Comparison of ENCODE assay signal across 12 cellular contexts in the genomic region with DNA sequence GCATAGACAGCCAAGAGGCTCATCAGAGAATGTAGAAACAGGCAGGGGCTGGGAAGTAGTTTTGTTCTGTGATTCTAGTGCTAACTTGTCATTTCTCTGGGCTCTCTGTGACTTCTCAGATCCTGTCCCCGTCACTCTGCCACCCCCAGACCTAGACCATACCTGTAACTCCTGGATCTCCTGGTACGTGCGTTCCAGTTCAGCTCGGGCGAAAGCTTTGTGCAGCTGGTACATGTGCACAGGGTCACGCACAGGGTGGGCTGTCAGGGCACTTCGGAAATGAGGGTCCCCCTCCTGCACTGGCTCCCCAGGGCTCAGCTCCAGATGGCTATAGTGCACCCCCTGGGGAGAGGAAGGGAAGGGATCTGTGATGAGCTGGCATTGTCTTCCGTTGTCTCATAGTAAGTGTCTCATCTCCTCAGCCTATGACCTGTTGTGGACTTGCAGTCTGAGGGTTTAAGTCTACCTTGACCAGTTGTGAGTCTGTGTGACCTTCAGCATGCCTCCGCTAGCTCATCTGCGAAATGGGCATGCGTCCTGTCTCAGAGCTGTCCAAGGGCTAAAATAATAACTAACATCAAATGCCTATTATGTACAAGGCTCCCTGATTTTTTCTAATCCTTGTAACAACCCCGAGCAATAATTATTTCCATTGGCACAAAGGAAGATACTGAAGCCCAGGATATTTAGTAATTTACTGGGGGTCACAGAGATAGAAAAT. TPM values are rescaled to one million over a fixed set of nuclear protein-coding genes. Genes with fewer than 3 reads are reported as not detected.
DNase-seq lines count a peak whose midpoint lies in the region; ATAC-seq, FAIRE-seq and TF ChIP-seq lines count a peak whose summit lies in the region.
"Had no signal": no experiment of that assay in that cellular context is flagged by ENCODE, and none has a peak within 500 bp of the region (broad histone marks: within the 10 kb centered on the region; RNA-seq: fewer than 3 reads in every experiment).

No MANE protein-coding gene starts in this region.

- CTCF ChIA-PET in HepG2 (lab: Yijun Ruan, JAX; ENCODE audit: low intra/inter-chr PET ratio, low total read pairs) = interaction anchor here (1.2 to 5.3 kb wide), 8 partner anchors 12 to 149 kb away, joined by 4 to 127 read pairs (median 10); a partner anchor contains a TSS

- no peak overlapping the region for H2AFZ ChIP-seq in HepG2 (ENCODE audit: low read length)

- in situ Hi-C loops in HepG2 (cut with HindIII; ENCODE audit: extremely low pct_ligation_motif_present, low pct_unique_long_range_greater_than_20kb) = loop anchor here (5.0 kb wide), 1 partner anchor 101 kb away; no protein-coding TSS in a partner anchor

- FAIRE-seq in HepG2 (lab: Jason Lieb, UNC) = no peak

- H3K9ac ChIP-seq in HepG2 (ENCODE audit: insufficient read depth, low read depth, low read length) = no peak overlapping the region

- H3K36me3 ChIP-seq in HepG2 (replicated peaks in 1 of 2; ENCODE audit: control insufficient read depth in 1 of 2, insufficient read depth in 2 of 2, low read length in 2 of 2) = peaks cover 15 to 27% of the 10 kb centered on the region in 2 experiments
- H3K36me3 ChIP-seq in right lobe of liver = no peaks in the 10 kb centered on the region
- H3K36me3 ChIP-seq: colonic mucosa had no signal

- H3K27me3 Mint-ChIP-seq in glutamatergic neuron (ENCODE audit: unreplicated experiment) = peaks cover 12% of the 10 kb centered on the region

- H3K27ac Mint-ChIP-seq in glutamatergic neuron (ENCODE audit: unreplicated experiment) = peak overlapping the region; percentile 74

- intact Hi-C loops in HepG2 (cut with micrococcal nuclease; ENCODE audit: unreplicated experiment) = loop anchor here (1.0 to 2.0 kb wide), 2 partner anchors 20 to 101 kb away; no protein-coding TSS in a partner anchor
- intact Hi-C loops in right lobe of liver (cut with DNase I) = no loop called here

- H3K27me3 ChIP-seq in HepG2 (ENCODE audit: control insufficient read depth in 1 of 2, insufficient read depth in 2 of 2, low read length in 2 of 2) (peaks cover 0 to 11% of the 10 kb centered on the region in 2 experiments; a peak in 3 of 5 replicates), right lobe of liver (no peaks in the 10 kb centered on the region)
- H3K27me3 ChIP-seq: colonic mucosa, tibial nerve had no signal

- H3K9me3 ChIP-seq in HepG2 (ENCODE audit: low read length) = no peaks in the 10 kb centered on the region
- H3K9me3 ChIP-seq in right lobe of liver = no peaks in the 10 kb centered on the region
- H3K9me3 ChIP-seq: colonic mucosa, tibial nerve had no signal

- TF ChIP-seq EP300 in HepG2 (IDR thresholded peaks at IDR 0.05; ENCODE audit: low read depth in 2 of 2, low read length in 2 of 2) (no peak), HepG2 (CRISPR knock-in tag; IDR thresholded peaks at IDR 0.05; ENCODE audit: borderline replicate concordance) (no peak)

- peaks cover 50% of the 10 kb centered on the region for H4K20me1 ChIP-seq in HepG2 (ENCODE audit: insufficient read depth, low read length)

- DNase-seq in HepG2 (ENCODE audit: low spot score) (no peak), right lobe of liver (no peak), RKO (ENCODE audit: low spot score) (peak; percentile 12), glutamatergic neuron (no peak), NCI-H2029 (lab: John Stamatoyannopoulos, UW) (no peak), MV-4-11 (lab: John Stamatoyannopoulos, UW) (no peak), COR-L47 (lab: John Stamatoyannopoulos, UW) (no peak), NOMO-1 (lab: John Stamatoyannopoulos, UW; ENCODE audit: unreplicated experiment in 2 of 2) (no peak)

- H3K4me1 ChIP-seq in HepG2 (ENCODE audit: insufficient read depth, low read length) (peaks cover 61% of the 10 kb centered on the region), right lobe of liver (peaks cover 0 to 18% (median 5%) of the 10 kb centered on the region in 4 donors)

- no peak overlapping the region for H3K4me3 ChIP-seq in HepG2 (replicated peaks in 1 of 3; ENCODE audit: insufficient read depth in 1 of 3, low read depth in 2 of 3, low read length in 3 of 3)
- H3K4me3 ChIP-seq in right lobe of liver = no peak overlapping the region

- TF ChIP-seq POLR2A in HepG2 (IDR thresholded peaks at IDR 0.05; ENCODE audit: insufficient read depth in 1 of 2, low read depth in 2 of 2, low read length in 2 of 2) (no peak), right lobe of liver (IDR thresholded peaks at IDR 0.05) (no peak)

- peak overlapping the region; percentile 46 for H3K4me3 Mint-ChIP-seq in glutamatergic neuron (ENCODE audit: unreplicated experiment)

- 96% methylated on average over 12 of the region's 12 CpGs for WGBS in HepG2 (ENCODE audit: low lambda C conversion rate)
- WGBS in right lobe of liver (ENCODE audit: insufficient coverage, low coverage, low lambda C conversion rate, missing lambda C conversion rate) = 90% methylated on average over 8 of the region's 12 CpGs

- peaks cover 32% of the 10 kb centered on the region for H3K79me2 ChIP-seq in HepG2 (ENCODE audit: insufficient read depth, low read length)

- no peak for TF ChIP-seq RAD21 in HepG2 (CRISPR knock-in tag; IDR thresholded peaks at IDR 0.05)

- peaks cover 30% of the 10 kb centered on the region for H3K4me1 Mint-ChIP-seq in glutamatergic neuron (ENCODE audit: low read depth, unreplicated experiment)

- no TSS peak for BruUV-seq in HepG2 (replicated peaks; lab: Mats Ljungman, UMichigan)

- H3K27ac ChIP-seq in HepG2 (ENCODE audit: extremely low read length, insufficient read depth, low read length) = no peak overlapping the region
- H3K27ac ChIP-seq in right lobe of liver = no peak overlapping the region
- H3K27ac ChIP-seq: colonic mucosa had no signal

- no peak for ATAC-seq in HepG2
- ATAC-seq in right lobe of liver = no peak

- H3K9me3 Mint-ChIP-seq in glutamatergic neuron (ENCODE audit: unreplicated experiment) = peaks cover 18% of the 10 kb centered on the region

- H3K36me3 Mint-ChIP-seq in glutamatergic neuron (ENCODE audit: unreplicated experiment) = peaks cover 8% of the 10 kb centered on the region

- TF ChIP-seq CTCF in HepG2 (CRISPR knock-in tag; IDR thresholded peaks at IDR 0.05) (peak; percentile 10; the same call in 1 of the 2 replicates), right lobe of liver (IDR thresholded peaks at IDR 0.05) (no peak), glutamatergic neuron (IDR thresholded peaks at IDR 0.05; ENCODE audit: partially characterized antibody, unreplicated experiment) (no peak)

- H3K4me2 ChIP-seq in HepG2 (ENCODE audit: low read depth, low read length) = no peak overlapping the region

- POLR2A ChIA-PET in HepG2 (lab: Yijun Ruan, JAX) = interaction anchor here (0.6 to 1.8 kb wide), 4 partner anchors 20 to 102 kb away, joined by 3 to 7 read pairs (median 4); a partner anchor contains a TSS

RNA-seq across cellular contexts. Expression of a gene that starts 2.7 kb away (rescaled TPM):
- total RNA-seq in HepG2 (2016; rRNA removed; fragmentation: Illumina TruSeq; extraction: Trizol) (34.7 and 79.6 TPM in 2 replicates), right lobe of liver (100 to 1,000 TPM in 2 of 6 experiments, 10 to 100 TPM in 4; 33.2 to 183 (median 39.6) TPM), glutamatergic neuron (ENCODE audit: unreplicated experiment) (31.1 TPM)
- 21.6 and 22.1 TPM in 2 replicates for total RNA-seq in HepG2 (2016; cell fraction: cytosol; rRNA removed; fragmentation: Illumina TruSeq; extraction: Trizol; ENCODE audit: low read depth)
- total RNA-seq in HepG2 (2016; cell fraction: insoluble cytoplasmic fraction; rRNA removed; fragmentation: Illumina TruSeq; extraction: Trizol) = 36.0 and 80.8 TPM in 2 replicates
- total RNA-seq in HepG2 (2016; cell fraction: membrane; rRNA removed; fragmentation: Illumina TruSeq; extraction: Trizol) = 42.0 and 50.0 TPM in 2 replicates
- total RNA-seq in HepG2 (2016; cell fraction: nucleus; rRNA removed; fragmentation: Illumina TruSeq; extraction: Trizol) = 65.5 and 76.8 TPM in 2 replicates
- 111 and 171 TPM in 2 replicates for polyA plus RNA-seq in HepG2 (2011; rRNA removed)
- polyA plus RNA-seq in HepG2 (2011; cell fraction: cytosol; rRNA removed) = 120 and 244 TPM in 2 replicates
- polyA plus RNA-seq in HepG2 (2011; cell fraction: nucleus; rRNA removed) = 203 and 211 TPM in 2 replicates
- polyA plus RNA-seq in HepG2 (2012) = 115 and 161 TPM in 2 replicates
- 21.7 and 22.6 TPM in 2 replicates for polyA plus RNA-seq in HepG2 (2016; cell fraction: cytosol; fragmentation: Illumina TruSeq; extraction: Trizol; ENCODE audit: low read depth)
- 45.9 and 55.3 TPM in 2 replicates for polyA plus RNA-seq in HepG2 (2016; cell fraction: insoluble cytoplasmic fraction; fragmentation: Illumina TruSeq; extraction: Trizol; ENCODE audit: low read depth)
- polyA plus RNA-seq in HepG2 (2016; cell fraction: membrane; fragmentation: Illumina TruSeq; extraction: Trizol; ENCODE audit: low read depth) = 40.5 and 41.4 TPM in 2 replicates
- 139 and 143 TPM in 2 replicates for polyA plus RNA-seq in HepG2 (2016; cell fraction: nucleus; fragmentation: Illumina TruSeq; extraction: Trizol; ENCODE audit: insufficient read depth, low read depth)
- 12.1 and 292 TPM in 2 replicates for polyA minus RNA-seq in HepG2 (2011; rRNA and poly(A)+ RNA removed; ENCODE audit: low replicate concordance)
- 137 and 143 TPM in 2 replicates for polyA minus RNA-seq in HepG2 (2011; cell fraction: cytosol; rRNA and poly(A)+ RNA removed)
- 45.4 and 47.0 TPM in 2 replicates for polyA minus RNA-seq in HepG2 (2011; cell fraction: nucleus; rRNA and poly(A)+ RNA removed)

RNA-seq across cellular contexts. Expression of a gene that starts 2.9 kb away (rescaled TPM):
- 11.6 and 17.3 TPM in 2 replicates for total RNA-seq in HepG2 (2016; rRNA removed; fragmentation: Illumina TruSeq; extraction: Trizol)
- 12.3 and 16.3 TPM in 2 replicates for total RNA-seq in HepG2 (2016; cell fraction: cytosol; rRNA removed; fragmentation: Illumina TruSeq; extraction: Trizol; ENCODE audit: low read depth)
- total RNA-seq in HepG2 (2016; cell fraction: insoluble cytoplasmic fraction; rRNA removed; fragmentation: Illumina TruSeq; extraction: Trizol) = 10.7 and 17.8 TPM in 2 replicates
- total RNA-seq in HepG2 (2016; cell fraction: membrane; rRNA removed; fragmentation: Illumina TruSeq; extraction: Trizol) = 26.8 and 32.4 TPM in 2 replicates
- total RNA-seq in HepG2 (2016; cell fraction: nucleus; rRNA removed; fragmentation: Illumina TruSeq; extraction: Trizol) = 9.3 and 11.7 TPM in 2 replicates
- 23.5 and 40.8 TPM in 2 replicates for polyA plus RNA-seq in HepG2 (2011; rRNA removed)
- polyA plus RNA-seq in HepG2 (2011; cell fraction: cytosol; rRNA removed) = 43.6 and 52.1 TPM in 2 replicates
- 61.3 and 68.7 TPM in 2 replicates for polyA plus RNA-seq in HepG2 (2011; cell fraction: nucleus; rRNA removed)
- polyA plus RNA-seq in HepG2 (2012) = 41.3 and 49.8 TPM in 2 replicates
- 16.5 and 21.1 TPM in 2 replicates for polyA plus RNA-seq in HepG2 (2016; cell fraction: cytosol; fragmentation: Illumina TruSeq; extraction: Trizol; ENCODE audit: low read depth)
- 12.8 and 14.5 TPM in 2 replicates for polyA plus RNA-seq in HepG2 (2016; cell fraction: insoluble cytoplasmic fraction; fragmentation: Illumina TruSeq; extraction: Trizol; ENCODE audit: low read depth)
- 27.9 and 28.1 TPM in 2 replicates for polyA plus RNA-seq in HepG2 (2016; cell fraction: membrane; fragmentation: Illumina TruSeq; extraction: Trizol; ENCODE audit: low read depth)
- polyA plus RNA-seq in HepG2 (2016; cell fraction: nucleus; fragmentation: Illumina TruSeq; extraction: Trizol; ENCODE audit: insufficient read depth, low read depth) = 17.1 and 19.3 TPM in 2 replicates
- polyA minus RNA-seq in HepG2 (2011; rRNA and poly(A)+ RNA removed; ENCODE audit: low replicate concordance) = 2.1 and 67.2 TPM in 2 replicates
- 26.3 and 28.6 TPM in 2 replicates for polyA minus RNA-seq in HepG2 (2011; cell fraction: cytosol; rRNA and poly(A)+ RNA removed)
- 12.9 and 13.6 TPM in 2 replicates for polyA minus RNA-seq in HepG2 (2011; cell fraction: nucleus; rRNA and poly(A)+ RNA removed)
- 1 to 10 TPM in 5 of 6 experiments, under 1 TPM in 1; 0.68 to 3.2 (median 1.2) TPM for total RNA-seq in right lobe of liver
- 40.9 TPM for total RNA-seq in glutamatergic neuron (ENCODE audit: unreplicated experiment)

RNA-seq across cellular contexts. Expression of a gene that starts 26.7 kb away (rescaled TPM):
- not detected in 2 replicates for total RNA-seq in HepG2 (2016; rRNA removed; fragmentation: Illumina TruSeq; extraction: Trizol)
- not detected in 2 replicates for total RNA-seq in HepG2 (2016; cell fraction: cytosol; rRNA removed; fragmentation: Illumina TruSeq; extraction: Trizol; ENCODE audit: low read depth)
- total RNA-seq in HepG2 (2016; cell fraction: insoluble cytoplasmic fraction; rRNA removed; fragmentation: Illumina TruSeq; extraction: Trizol) = not detected in 2 replicates
- not detected in 2 replicates for total RNA-seq in HepG2 (2016; cell fraction: membrane; rRNA removed; fragmentation: Illumina TruSeq; extraction: Trizol)
- not detected in 2 replicates for total RNA-seq in HepG2 (2016; cell fraction: nucleus; rRNA removed; fragmentation: Illumina TruSeq; extraction: Trizol)
- polyA plus RNA-seq in HepG2 (2011; rRNA removed) = 0.03 TPM in 2 replicates
- 0.01 TPM in 1 of 2 replicates, not detected in the other for polyA plus RNA-seq in HepG2 (2011; cell fraction: cytosol; rRNA removed)
- polyA plus RNA-seq in HepG2 (2011; cell fraction: nucleus; rRNA removed) = 0.23 and 0.24 TPM in 2 replicates
- polyA plus RNA-seq in HepG2 (2012) = not detected in 2 replicates
- polyA plus RNA-seq in HepG2 (2016; cell fraction: cytosol; fragmentation: Illumina TruSeq; extraction: Trizol; ENCODE audit: low read depth) = not detected in 2 replicates
- polyA plus RNA-seq in HepG2 (2016; cell fraction: insoluble cytoplasmic fraction; fragmentation: Illumina TruSeq; extraction: Trizol; ENCODE audit: low read depth) = not detected in 2 replicates
- not detected in 2 replicates for polyA plus RNA-seq in HepG2 (2016; cell fraction: membrane; fragmentation: Illumina TruSeq; extraction: Trizol; ENCODE audit: low read depth)
- 0.16 TPM in 1 of 2 replicates, not detected in the other for polyA plus RNA-seq in HepG2 (2016; cell fraction: nucleus; fragmentation: Illumina TruSeq; extraction: Trizol; ENCODE audit: insufficient read depth, low read depth)
- 0.06 and 0.07 TPM in 2 replicates for polyA minus RNA-seq in HepG2 (2011; rRNA and poly(A)+ RNA removed; ENCODE audit: low replicate concordance)
- not detected in 2 replicates for polyA minus RNA-seq in HepG2 (2011; cell fraction: cytosol; rRNA and poly(A)+ RNA removed)
- 0.12 and 0.26 TPM in 2 replicates for polyA minus RNA-seq in HepG2 (2011; cell fraction: nucleus; rRNA and poly(A)+ RNA removed)
- not detected for total RNA-seq in right lobe of liver
- total RNA-seq in glutamatergic neuron (ENCODE audit: unreplicated experiment) = 5.4 TPM
- total RNA-seq: activated CD8-positive, alpha-beta memory T cell treated with anti-CD3 and anti-CD28 coated beads for 36 hours; IMR-90 had no signal

RNA-seq across cellular contexts. Expression of a gene that starts 30.4 kb away (rescaled TPM):
- 65.4 and 86.7 TPM in 2 replicates for total RNA-seq in HepG2 (2016; rRNA removed; fragmentation: Illumina TruSeq; extraction: Trizol)
- total RNA-seq in HepG2 (2016; cell fraction: cytosol; rRNA removed; fragmentation: Illumina TruSeq; extraction: Trizol; ENCODE audit: low read depth) = 17.5 and 19.8 TPM in 2 replicates
- total RNA-seq in HepG2 (2016; cell fraction: insoluble cytoplasmic fraction; rRNA removed; fragmentation: Illumina TruSeq; extraction: Trizol) = 54.2 and 89.3 TPM in 2 replicates
- total RNA-seq in HepG2 (2016; cell fraction: membrane; rRNA removed; fragmentation: Illumina TruSeq; extraction: Trizol) = 30.2 and 34.7 TPM in 2 replicates
- 65.9 and 71.3 TPM in 2 replicates for total RNA-seq in HepG2 (2016; cell fraction: nucleus; rRNA removed; fragmentation: Illumina TruSeq; extraction: Trizol)
- polyA plus RNA-seq in HepG2 (2011; rRNA removed) = 218 and 229 TPM in 2 replicates
- polyA plus RNA-seq in HepG2 (2011; cell fraction: cytosol; rRNA removed) = 176 and 256 TPM in 2 replicates
- 886 and 1,174 TPM in 2 replicates for polyA plus RNA-seq in HepG2 (2011; cell fraction: nucleus; rRNA removed)
- polyA plus RNA-seq in HepG2 (2012) = 161 and 176 TPM in 2 replicates
- 10.0 and 11.3 TPM in 2 replicates for polyA plus RNA-seq in HepG2 (2016; cell fraction: cytosol; fragmentation: Illumina TruSeq; extraction: Trizol; ENCODE audit: low read depth)
- 66.1 and 91.2 TPM in 2 replicates for polyA plus RNA-seq in HepG2 (2016; cell fraction: insoluble cytoplasmic fraction; fragmentation: Illumina TruSeq; extraction: Trizol; ENCODE audit: low read depth)
- polyA plus RNA-seq in HepG2 (2016; cell fraction: membrane; fragmentation: Illumina TruSeq; extraction: Trizol; ENCODE audit: low read depth) = 22.2 and 25.7 TPM in 2 replicates
- 147 and 161 TPM in 2 replicates for polyA plus RNA-seq in HepG2 (2016; cell fraction: nucleus; fragmentation: Illumina TruSeq; extraction: Trizol; ENCODE audit: insufficient read depth, low read depth)
- polyA minus RNA-seq in HepG2 (2011; rRNA and poly(A)+ RNA removed; ENCODE audit: low replicate concordance) = 27.0 and 477 TPM in 2 replicates
- polyA minus RNA-seq in HepG2 (2011; cell fraction: cytosol; rRNA and poly(A)+ RNA removed) = 210 and 260 TPM in 2 replicates
- polyA minus RNA-seq in HepG2 (2011; cell fraction: nucleus; rRNA and poly(A)+ RNA removed) = 189 and 199 TPM in 2 replicates
- 10 to 100 TPM; 27.0 to 42.5 (median 39.4) TPM for total RNA-seq in right lobe of liver
- 47.9 TPM for total RNA-seq in glutamatergic neuron (ENCODE audit: unreplicated experiment)

RNA-seq across cellular contexts. Expression of a gene that starts 31.2 kb away (rescaled TPM):
- total RNA-seq in HepG2 (2016; rRNA removed; fragmentation: Illumina TruSeq; extraction: Trizol) = 1.9 and 4.1 TPM in 2 replicates
- total RNA-seq in HepG2 (2016; cell fraction: cytosol; rRNA removed; fragmentation: Illumina TruSeq; extraction: Trizol; ENCODE audit: low read depth) = 3.4 and 4.1 TPM in 2 replicates
- 2.5 and 3.2 TPM in 2 replicates for total RNA-seq in HepG2 (2016; cell fraction: insoluble cytoplasmic fraction; rRNA removed; fragmentation: Illumina TruSeq; extraction: Trizol)
- 3.4 and 5.3 TPM in 2 replicates for total RNA-seq in HepG2 (2016; cell fraction: membrane; rRNA removed; fragmentation: Illumina TruSeq; extraction: Trizol)
- total RNA-seq in HepG2 (2016; cell fraction: nucleus; rRNA removed; fragmentation: Illumina TruSeq; extraction: Trizol) = 2.0 and 3.3 TPM in 2 replicates
- 15.2 and 23.1 TPM in 2 replicates for polyA plus RNA-seq in HepG2 (2011; rRNA removed)
- 13.0 and 22.2 TPM in 2 replicates for polyA plus RNA-seq in HepG2 (2011; cell fraction: cytosol; rRNA removed)
- polyA plus RNA-seq in HepG2 (2011; cell fraction: nucleus; rRNA removed) = 28.4 and 35.0 TPM in 2 replicates
- polyA plus RNA-seq in HepG2 (2012) = 11.4 and 17.5 TPM in 2 replicates
- polyA plus RNA-seq in HepG2 (2016; cell fraction: cytosol; fragmentation: Illumina TruSeq; extraction: Trizol; ENCODE audit: low read depth) = 3.1 and 3.7 TPM in 2 replicates
- polyA plus RNA-seq in HepG2 (2016; cell fraction: insoluble cytoplasmic fraction; fragmentation: Illumina TruSeq; extraction: Trizol; ENCODE audit: low read depth) = 2.1 TPM in 2 replicates
- 3.5 and 4.5 TPM in 2 replicates for polyA plus RNA-seq in HepG2 (2016; cell fraction: membrane; fragmentation: Illumina TruSeq; extraction: Trizol; ENCODE audit: low read depth)
- 3.6 and 4.6 TPM in 2 replicates for polyA plus RNA-seq in HepG2 (2016; cell fraction: nucleus; fragmentation: Illumina TruSeq; extraction: Trizol; ENCODE audit: insufficient read depth, low read depth)
- 1.0 and 25.1 TPM in 2 replicates for polyA minus RNA-seq in HepG2 (2011; rRNA and poly(A)+ RNA removed; ENCODE audit: low replicate concordance)
- 5.1 and 5.8 TPM in 2 replicates for polyA minus RNA-seq in HepG2 (2011; cell fraction: cytosol; rRNA and poly(A)+ RNA removed)
- 2.3 and 2.6 TPM in 2 replicates for polyA minus RNA-seq in HepG2 (2011; cell fraction: nucleus; rRNA and poly(A)+ RNA removed)
- total RNA-seq in right lobe of liver = not detected
- not detected for total RNA-seq in glutamatergic neuron (ENCODE audit: unreplicated experiment)
- total RNA-seq: activated CD8-positive, alpha-beta memory T cell treated with anti-CD3 and anti-CD28 coated beads for 36 hours; colonic mucosa; IMR-90 had no signal
